In genomic region chr1:115336741-115337140, GRCh38 we compare ENCODE assay signal across 1 cellular context.
TF ChIP-seq lines count a peak whose summit lies in the region.

No MANE protein-coding gene starts in this region.

TF ChIP-seq in A549, 52 proteins besides CTCF, POLR2A, EP300 and RAD21 (continued from another document):
- TF ChIP-seq, protein P1, sequence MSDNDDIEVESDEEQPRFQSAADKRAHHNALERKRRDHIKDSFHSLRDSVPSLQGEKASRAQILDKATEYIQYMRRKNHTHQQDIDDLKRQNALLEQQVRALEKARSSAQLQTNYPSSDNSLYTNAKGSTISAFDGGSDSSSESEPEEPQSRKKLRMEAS (IDR thresholded peaks at IDR 0.05): no peak
- TF ChIP-seq TP53 (CRISPR knock-in tag; IDR thresholded peaks at IDR 0.05): no peak
- TF ChIP-seq HMGXB4 (CRISPR knock-in tag; IDR thresholded peaks at IDR 0.05; ENCODE audit: borderline replicate concordance): no peak
- no peak for TF ChIP-seq ZSCAN20 (CRISPR knock-in tag; IDR thresholded peaks at IDR 0.05)
- no peak for TF ChIP-seq RFX5 (IDR thresholded peaks at IDR 0.05)
- TF ChIP-seq, protein P2, sequence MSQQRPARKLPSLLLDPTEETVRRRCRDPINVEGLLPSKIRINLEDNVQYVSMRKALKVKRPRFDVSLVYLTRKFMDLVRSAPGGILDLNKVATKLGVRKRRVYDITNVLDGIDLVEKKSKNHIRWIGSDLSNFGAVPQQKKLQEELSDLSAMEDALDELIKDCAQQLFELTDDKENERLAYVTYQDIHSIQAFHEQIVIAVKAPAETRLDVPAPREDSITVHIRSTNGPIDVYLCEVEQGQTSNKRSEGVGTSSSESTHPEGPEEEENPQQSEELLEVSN (IDR thresholded peaks at IDR 0.05; ENCODE audit: borderline replicate concordance, low read depth): no peak
- no peak for TF ChIP-seq KDM1A (IDR thresholded peaks at IDR 0.05; ENCODE audit: low read depth)
- no peak for TF ChIP-seq TFCP2L1 (CRISPR knock-in tag; IDR thresholded peaks at IDR 0.05)
- no peak for TF ChIP-seq NR3C1 (IDR thresholded peaks at IDR 0.05)
- TF ChIP-seq, protein P3, sequence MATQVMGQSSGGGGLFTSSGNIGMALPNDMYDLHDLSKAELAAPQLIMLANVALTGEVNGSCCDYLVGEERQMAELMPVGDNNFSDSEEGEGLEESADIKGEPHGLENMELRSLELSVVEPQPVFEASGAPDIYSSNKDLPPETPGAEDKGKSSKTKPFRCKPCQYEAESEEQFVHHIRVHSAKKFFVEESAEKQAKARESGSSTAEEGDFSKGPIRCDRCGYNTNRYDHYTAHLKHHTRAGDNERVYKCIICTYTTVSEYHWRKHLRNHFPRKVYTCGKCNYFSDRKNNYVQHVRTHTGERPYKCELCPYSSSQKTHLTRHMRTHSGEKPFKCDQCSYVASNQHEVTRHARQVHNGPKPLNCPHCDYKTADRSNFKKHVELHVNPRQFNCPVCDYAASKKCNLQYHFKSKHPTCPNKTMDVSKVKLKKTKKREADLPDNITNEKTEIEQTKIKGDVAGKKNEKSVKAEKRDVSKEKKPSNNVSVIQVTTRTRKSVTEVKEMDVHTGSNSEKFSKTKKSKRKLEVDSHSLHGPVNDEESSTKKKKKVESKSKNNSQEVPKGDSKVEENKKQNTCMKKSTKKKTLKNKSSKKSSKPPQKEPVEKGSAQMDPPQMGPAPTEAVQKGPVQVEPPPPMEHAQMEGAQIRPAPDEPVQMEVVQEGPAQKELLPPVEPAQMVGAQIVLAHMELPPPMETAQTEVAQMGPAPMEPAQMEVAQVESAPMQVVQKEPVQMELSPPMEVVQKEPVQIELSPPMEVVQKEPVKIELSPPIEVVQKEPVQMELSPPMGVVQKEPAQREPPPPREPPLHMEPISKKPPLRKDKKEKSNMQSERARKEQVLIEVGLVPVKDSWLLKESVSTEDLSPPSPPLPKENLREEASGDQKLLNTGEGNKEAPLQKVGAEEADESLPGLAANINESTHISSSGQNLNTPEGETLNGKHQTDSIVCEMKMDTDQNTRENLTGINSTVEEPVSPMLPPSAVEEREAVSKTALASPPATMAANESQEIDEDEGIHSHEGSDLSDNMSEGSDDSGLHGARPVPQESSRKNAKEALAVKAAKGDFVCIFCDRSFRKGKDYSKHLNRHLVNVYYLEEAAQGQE (IDR thresholded peaks at IDR 0.05): no peak
- no peak for TF ChIP-seq NFE2L2 (conservative IDR thresholded peaks at IDR 0.05; ENCODE audit: low read length)
- no peak for TF ChIP-seq ZC3H11A (IDR thresholded peaks at IDR 0.05)
- no peak for TF ChIP-seq JUNB (IDR thresholded peaks at IDR 0.05)
- TF ChIP-seq ELK1 (IDR thresholded peaks at IDR 0.05; ENCODE audit: low read depth, low read length): no peak
- TF ChIP-seq SMC3 (IDR thresholded peaks at IDR 0.05): no peak
- TF ChIP-seq RNF2 (IDR thresholded peaks at IDR 0.05; ENCODE audit: borderline replicate concordance, low read depth): no peak
- no peak for TF ChIP-seq CEBPB (IDR thresholded peaks at IDR 0.05)
- TF ChIP-seq JUN (IDR thresholded peaks at IDR 0.05): no peak
